In the genomic region with DNA sequence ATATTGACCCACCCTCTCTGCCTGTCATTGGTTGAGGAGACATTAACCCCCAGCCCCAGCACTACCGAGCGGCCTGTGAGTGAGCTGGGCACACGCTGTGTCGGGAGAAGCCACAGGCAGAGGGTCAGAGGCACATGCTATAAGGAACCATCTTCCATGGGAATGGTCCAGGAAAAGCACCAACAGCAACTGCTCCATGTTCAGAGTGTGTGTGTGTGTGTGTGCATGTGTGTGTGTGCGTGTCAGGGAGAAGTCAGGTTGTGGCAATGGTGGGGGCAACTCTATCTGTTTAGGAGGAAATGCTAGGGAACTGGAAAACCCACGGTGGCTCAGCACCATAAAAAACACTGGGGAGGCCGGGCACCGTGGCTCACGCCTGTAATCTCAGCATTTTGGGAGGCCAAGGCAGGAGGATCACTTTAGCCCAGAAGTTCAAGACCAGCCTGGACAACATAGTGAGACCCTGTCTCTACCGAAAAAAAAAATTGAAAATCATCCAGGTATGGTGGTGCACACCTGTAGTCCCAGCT, we compare ENCODE assay signal across 1 cellular context.
TF ChIP-seq lines count a peak whose summit lies in the region.

No MANE protein-coding gene starts in this region.

TF ChIP-seq in GM23338, 12 proteins besides CTCF, POLR2A, EP300 and RAD21 (continued from another document):
- TF ChIP-seq, protein P1, sequence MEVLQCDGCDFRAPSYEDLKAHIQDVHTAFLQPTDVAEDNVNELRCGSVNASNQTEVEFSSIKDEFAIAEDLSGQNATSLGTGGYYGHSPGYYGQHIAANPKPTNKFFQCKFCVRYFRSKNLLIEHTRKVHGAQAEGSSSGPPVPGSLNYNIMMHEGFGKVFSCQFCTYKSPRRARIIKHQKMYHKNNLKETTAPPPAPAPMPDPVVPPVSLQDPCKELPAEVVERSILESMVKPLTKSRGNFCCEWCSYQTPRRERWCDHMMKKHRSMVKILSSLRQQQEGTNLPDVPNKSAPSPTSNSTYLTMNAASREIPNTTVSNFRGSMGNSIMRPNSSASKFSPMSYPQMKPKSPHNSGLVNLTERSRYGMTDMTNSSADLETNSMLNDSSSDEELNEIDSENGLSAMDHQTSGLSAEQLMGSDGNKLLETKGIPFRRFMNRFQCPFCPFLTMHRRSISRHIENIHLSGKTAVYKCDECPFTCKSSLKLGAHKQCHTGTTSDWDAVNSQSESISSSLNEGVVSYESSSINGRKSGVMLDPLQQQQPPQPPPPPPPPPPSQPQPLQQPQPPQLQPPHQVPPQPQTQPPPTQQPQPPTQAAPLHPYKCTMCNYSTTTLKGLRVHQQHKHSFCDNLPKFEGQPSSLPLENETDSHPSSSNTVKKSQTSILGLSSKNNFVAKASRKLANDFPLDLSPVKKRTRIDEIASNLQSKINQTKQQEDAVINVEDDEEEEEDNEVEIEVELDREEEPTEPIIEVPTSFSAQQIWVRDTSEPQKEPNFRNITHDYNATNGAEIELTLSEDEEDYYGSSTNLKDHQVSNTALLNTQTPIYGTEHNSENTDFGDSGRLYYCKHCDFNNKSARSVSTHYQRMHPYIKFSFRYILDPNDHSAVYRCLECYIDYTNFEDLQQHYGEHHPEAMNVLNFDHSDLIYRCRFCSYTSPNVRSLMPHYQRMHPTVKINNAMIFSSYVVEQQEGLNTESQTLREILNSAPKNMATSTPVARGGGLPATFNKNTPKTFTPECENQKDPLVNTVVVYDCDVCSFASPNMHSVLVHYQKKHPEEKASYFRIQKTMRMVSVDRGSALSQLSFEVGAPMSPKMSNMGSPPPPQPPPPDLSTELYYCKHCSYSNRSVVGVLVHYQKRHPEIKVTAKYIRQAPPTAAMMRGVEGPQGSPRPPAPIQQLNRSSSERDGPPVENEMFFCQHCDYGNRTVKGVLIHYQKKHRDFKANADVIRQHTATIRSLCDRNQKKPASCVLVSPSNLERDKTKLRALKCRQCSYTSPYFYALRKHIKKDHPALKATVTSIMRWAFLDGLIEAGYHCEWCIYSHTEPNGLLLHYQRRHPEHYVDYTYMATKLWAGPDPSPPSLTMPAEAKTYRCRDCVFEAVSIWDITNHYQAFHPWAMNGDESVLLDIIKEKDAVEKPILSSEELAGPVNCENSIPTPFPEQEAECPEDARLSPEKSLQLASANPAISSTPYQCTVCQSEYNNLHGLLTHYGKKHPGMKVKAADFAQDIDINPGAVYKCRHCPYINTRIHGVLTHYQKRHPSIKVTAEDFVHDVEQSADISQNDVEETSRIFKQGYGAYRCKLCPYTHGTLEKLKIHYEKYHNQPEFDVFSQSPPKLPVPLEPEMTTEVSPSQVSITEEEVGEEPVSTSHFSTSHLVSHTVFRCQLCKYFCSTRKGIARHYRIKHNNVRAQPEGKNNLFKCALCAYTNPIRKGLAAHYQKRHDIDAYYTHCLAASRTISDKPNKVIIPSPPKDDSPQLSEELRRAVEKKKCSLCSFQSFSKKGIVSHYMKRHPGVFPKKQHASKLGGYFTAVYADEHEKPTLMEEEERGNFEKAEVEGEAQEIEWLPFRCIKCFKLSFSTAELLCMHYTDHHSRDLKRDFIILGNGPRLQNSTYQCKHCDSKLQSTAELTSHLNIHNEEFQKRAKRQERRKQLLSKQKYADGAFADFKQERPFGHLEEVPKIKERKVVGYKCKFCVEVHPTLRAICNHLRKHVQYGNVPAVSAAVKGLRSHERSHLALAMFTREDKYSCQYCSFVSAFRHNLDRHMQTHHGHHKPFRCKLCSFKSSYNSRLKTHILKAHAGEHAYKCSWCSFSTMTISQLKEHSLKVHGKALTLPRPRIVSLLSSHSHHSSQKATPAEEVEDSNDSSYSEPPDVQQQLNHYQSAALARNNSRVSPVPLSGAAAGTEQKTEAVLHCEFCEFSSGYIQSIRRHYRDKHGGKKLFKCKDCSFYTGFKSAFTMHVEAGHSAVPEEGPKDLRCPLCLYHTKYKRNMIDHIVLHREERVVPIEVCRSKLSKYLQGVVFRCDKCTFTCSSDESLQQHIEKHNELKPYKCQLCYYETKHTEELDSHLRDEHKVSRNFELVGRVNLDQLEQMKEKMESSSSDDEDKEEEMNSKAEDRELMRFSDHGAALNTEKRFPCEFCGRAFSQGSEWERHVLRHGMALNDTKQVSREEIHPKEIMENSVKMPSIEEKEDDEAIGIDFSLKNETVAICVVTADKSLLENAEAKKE (CRISPR knock-in tag; IDR thresholded peaks at IDR 0.05), result no peak
- TF ChIP-seq CREB1 (CRISPR knock-in tag; IDR thresholded peaks at IDR 0.05; ENCODE audit: low read depth) (no peak), STAT1 (IDR thresholded peaks at IDR 0.05; ENCODE audit: unreplicated experiment) (no peak), NANOG (IDR thresholded peaks at IDR 0.05; ENCODE audit: borderline replicate concordance) (no peak), JUNB (IDR thresholded peaks at IDR 0.05; ENCODE audit: unreplicated experiment) (no peak)
- TF ChIP-seq, protein P2, sequence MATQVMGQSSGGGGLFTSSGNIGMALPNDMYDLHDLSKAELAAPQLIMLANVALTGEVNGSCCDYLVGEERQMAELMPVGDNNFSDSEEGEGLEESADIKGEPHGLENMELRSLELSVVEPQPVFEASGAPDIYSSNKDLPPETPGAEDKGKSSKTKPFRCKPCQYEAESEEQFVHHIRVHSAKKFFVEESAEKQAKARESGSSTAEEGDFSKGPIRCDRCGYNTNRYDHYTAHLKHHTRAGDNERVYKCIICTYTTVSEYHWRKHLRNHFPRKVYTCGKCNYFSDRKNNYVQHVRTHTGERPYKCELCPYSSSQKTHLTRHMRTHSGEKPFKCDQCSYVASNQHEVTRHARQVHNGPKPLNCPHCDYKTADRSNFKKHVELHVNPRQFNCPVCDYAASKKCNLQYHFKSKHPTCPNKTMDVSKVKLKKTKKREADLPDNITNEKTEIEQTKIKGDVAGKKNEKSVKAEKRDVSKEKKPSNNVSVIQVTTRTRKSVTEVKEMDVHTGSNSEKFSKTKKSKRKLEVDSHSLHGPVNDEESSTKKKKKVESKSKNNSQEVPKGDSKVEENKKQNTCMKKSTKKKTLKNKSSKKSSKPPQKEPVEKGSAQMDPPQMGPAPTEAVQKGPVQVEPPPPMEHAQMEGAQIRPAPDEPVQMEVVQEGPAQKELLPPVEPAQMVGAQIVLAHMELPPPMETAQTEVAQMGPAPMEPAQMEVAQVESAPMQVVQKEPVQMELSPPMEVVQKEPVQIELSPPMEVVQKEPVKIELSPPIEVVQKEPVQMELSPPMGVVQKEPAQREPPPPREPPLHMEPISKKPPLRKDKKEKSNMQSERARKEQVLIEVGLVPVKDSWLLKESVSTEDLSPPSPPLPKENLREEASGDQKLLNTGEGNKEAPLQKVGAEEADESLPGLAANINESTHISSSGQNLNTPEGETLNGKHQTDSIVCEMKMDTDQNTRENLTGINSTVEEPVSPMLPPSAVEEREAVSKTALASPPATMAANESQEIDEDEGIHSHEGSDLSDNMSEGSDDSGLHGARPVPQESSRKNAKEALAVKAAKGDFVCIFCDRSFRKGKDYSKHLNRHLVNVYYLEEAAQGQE (IDR thresholded peaks at IDR 0.05; ENCODE audit: unreplicated experiment), result no peak
- TF ChIP-seq, protein P3, sequence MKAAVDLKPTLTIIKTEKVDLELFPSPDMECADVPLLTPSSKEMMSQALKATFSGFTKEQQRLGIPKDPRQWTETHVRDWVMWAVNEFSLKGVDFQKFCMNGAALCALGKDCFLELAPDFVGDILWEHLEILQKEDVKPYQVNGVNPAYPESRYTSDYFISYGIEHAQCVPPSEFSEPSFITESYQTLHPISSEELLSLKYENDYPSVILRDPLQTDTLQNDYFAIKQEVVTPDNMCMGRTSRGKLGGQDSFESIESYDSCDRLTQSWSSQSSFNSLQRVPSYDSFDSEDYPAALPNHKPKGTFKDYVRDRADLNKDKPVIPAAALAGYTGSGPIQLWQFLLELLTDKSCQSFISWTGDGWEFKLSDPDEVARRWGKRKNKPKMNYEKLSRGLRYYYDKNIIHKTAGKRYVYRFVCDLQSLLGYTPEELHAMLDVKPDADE (IDR thresholded peaks at IDR 0.05), result no peak
